16 cellular contexts compared by ENCODE assay signal in the genomic region with DNA sequence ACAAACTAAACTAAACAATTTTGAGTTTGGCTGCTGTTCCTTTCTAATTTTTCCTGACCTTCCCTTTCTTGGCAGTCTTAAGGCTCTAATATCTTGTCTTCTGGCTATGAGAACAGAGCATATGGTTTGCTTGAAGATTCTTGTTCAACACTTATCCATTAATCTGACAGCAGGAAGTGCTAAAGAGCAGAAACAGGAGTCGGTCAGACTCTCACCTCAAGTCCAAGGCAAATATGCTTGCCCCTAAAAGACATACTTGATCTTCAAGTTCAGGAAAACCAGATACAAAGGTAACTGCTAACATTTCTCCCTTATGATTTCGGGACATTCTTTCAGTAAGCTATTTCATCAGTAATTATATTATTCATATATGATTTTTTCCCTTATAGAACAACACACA. TPM values are rescaled to one million over a fixed set of nuclear protein-coding genes. Genes with fewer than 3 reads are reported as not detected.
"Had no signal": no experiment of that assay in that cellular context is flagged by ENCODE, and none has a peak within 500 bp of the region (broad histone marks: within the 10 kb centered on the region; RNA-seq: fewer than 3 reads in every experiment).

No MANE protein-coding gene starts in this region.

- H3K4me3 Mint-ChIP-seq: activated CD4-positive, alpha-beta T cell treated with anti-CD3 and anti-CD28 coated beads, Interleukin-2, amount 10 ng/mL, durations not matched to agents 7 days and 5 days; activated naive CD8-positive, alpha-beta T cell treated with anti-CD3 and anti-CD28 coated beads for 36 hours; stimulated activated naive CD8-positive, alpha-beta T cell treated with anti-CD3 and anti-CD28 coated beads, Interleukin-15, Interleukin-2, amounts not matched to agents 100 ng/mL and 50 ng/mL, for 24 hours; T-helper 2 cell treated with Interferon-gamma antibody and Interleukin-4, amounts not matched to agents 5 μg/mL and 100 μg/mL, for 36 hours had no signal

- DNase-seq: activated CD4-positive, alpha-beta T cell treated with anti-CD3 and anti-CD28 coated beads, Interleukin-2, amount 10 ng/mL, durations not matched to agents 7 days and 5 days; activated CD8-positive, alpha-beta memory T cell treated with anti-CD3 and anti-CD28 coated beads for 24 hours; activated naive CD8-positive, alpha-beta T cell treated with anti-CD3 and anti-CD28 coated beads for 36 hours; brain microvascular endothelial cell; cortex of kidney; effector CD4-positive, alpha-beta T cell; foreskin keratinocyte; head of caudate nucleus; mammary epithelial cell; posterior cingulate gyrus; spleen; testis had no signal

- H3K9me3 Mint-ChIP-seq: activated CD4-positive, alpha-beta T cell treated with anti-CD3 and anti-CD28 coated beads, Interleukin-2, amount 10 ng/mL, durations not matched to agents 7 days and 5 days; activated naive CD8-positive, alpha-beta T cell treated with anti-CD3 and anti-CD28 coated beads for 36 hours; T-helper 2 cell treated with Interferon-gamma antibody and Interleukin-4, amounts not matched to agents 5 μg/mL and 100 μg/mL, for 36 hours had no signal

- ATAC-seq: foreskin keratinocyte, sciatic nerve had no signal

- H3K27me3 Mint-ChIP-seq: activated CD4-positive, alpha-beta T cell treated with anti-CD3 and anti-CD28 coated beads, Interleukin-2, amount 10 ng/mL, durations not matched to agents 7 days and 5 days had no signal

- H3K36me3 ChIP-seq: brain microvascular endothelial cell, neutrophil, spleen had no signal

- H3K27me3 ChIP-seq: brain microvascular endothelial cell, foreskin keratinocyte, neutrophil, spleen, testis had no signal

- H3K27ac ChIP-seq: brain microvascular endothelial cell, foreskin keratinocyte, neutrophil, testis had no signal

- H3K4me1 Mint-ChIP-seq: activated CD4-positive, alpha-beta T cell treated with anti-CD3 and anti-CD28 coated beads, Interleukin-2, amount 10 ng/mL, durations not matched to agents 7 days and 5 days; activated naive CD8-positive, alpha-beta T cell treated with anti-CD3 and anti-CD28 coated beads for 36 hours had no signal

- H3K27ac Mint-ChIP-seq: activated CD4-positive, alpha-beta T cell treated with anti-CD3 and anti-CD28 coated beads, Interleukin-2, amount 10 ng/mL, durations not matched to agents 7 days and 5 days; activated naive CD8-positive, alpha-beta T cell treated with anti-CD3 and anti-CD28 coated beads for 36 hours; stimulated activated naive CD8-positive, alpha-beta T cell treated with anti-CD3 and anti-CD28 coated beads, Interleukin-15, Interleukin-2, amounts not matched to agents 100 ng/mL and 50 ng/mL, for 24 hours; T-helper 2 cell treated with Interferon-gamma antibody and Interleukin-4, amounts not matched to agents 5 μg/mL and 100 μg/mL, for 36 hours had no signal

- H3K4me3 ChIP-seq: spleen, testis had no signal

- H3K4me1 ChIP-seq: foreskin keratinocyte, spleen, testis had no signal

- H3K36me3 Mint-ChIP-seq: activated naive CD8-positive, alpha-beta T cell treated with anti-CD3 and anti-CD28 coated beads for 36 hours had no signal

- H3K9me3 ChIP-seq: neutrophil, testis had no signal

RNA-seq across cellular contexts. Expression of gene KCNJ8, which starts 52.6 kb away (rescaled TPM):
- total RNA-seq: activated CD4-positive, alpha-beta T cell treated with anti-CD3 and anti-CD28 coated beads, Interleukin-2, amount 10 ng/mL, durations not matched to agents 7 days and 5 days; activated naive CD8-positive, alpha-beta T cell treated with anti-CD3 and anti-CD28 coated beads for 36 hours; foreskin keratinocyte; mammary epithelial cell had no signal
- polyA plus RNA-seq: foreskin keratinocyte, mammary epithelial cell had no signal
